Comparison of ENCODE assay signal across 8 cellular contexts in the genomic region with DNA sequence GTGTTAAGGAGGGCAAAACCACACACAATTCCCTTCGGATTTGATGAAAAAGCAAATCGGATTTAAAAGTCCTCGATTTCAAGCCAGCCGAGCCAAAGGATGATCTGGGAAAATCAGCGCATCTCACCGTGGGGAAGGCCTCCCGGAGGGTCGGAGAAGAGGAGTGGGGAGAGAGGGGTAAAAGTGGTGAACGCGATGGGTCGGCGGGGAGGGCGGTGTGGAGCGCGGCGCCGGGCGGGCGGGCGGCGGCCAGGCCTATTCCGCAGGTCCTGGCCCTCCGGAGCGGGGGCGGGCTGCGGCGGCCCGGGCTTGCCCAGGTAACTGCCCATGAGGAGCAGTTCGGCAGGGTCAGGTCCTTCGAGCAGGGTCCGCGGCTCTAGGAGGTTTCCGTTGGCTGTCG. TPM values are rescaled to one million over a fixed set of nuclear protein-coding genes. Genes with fewer than 3 reads are reported as not detected.
DNase-seq lines count a peak whose midpoint lies in the region; ATAC-seq and TF ChIP-seq lines count a peak whose summit lies in the region.
"Not testable (repeated sequence)": the region's sequence is repeated elsewhere in the genome, so short reads cannot be mapped to it uniquely, and the experiment has no call there.

No MANE protein-coding gene starts in this region.

- not testable (repeated sequence) for DNase-seq in AG09309 (ENCODE audit: low read depth); kidney epithelial cell (ENCODE audit: low read depth)
- DNase-seq in NK-92 treated with Interleukin-12 subunit alpha and Interleukin-12 subunit beta, amount 100 ng/mL, for 24 hours (lab: John Stamatoyannopoulos, UW), result peak; percentile 13
- peak; percentile 40 for DNase-seq in activated T-cell treated with anti-CD3 and anti-CD28 coated beads, Interleukin-2, amount 50 U/mL, for 1 hour
- DNase-seq in effector memory CD4-positive, alpha-beta T cell, result peak in 1 of 3 donors; percentile 7
- peak; percentile 25 for DNase-seq in retina

- H3K27me3 ChIP-seq in effector memory CD4-positive, alpha-beta T cell (replicated peaks; ENCODE audit: control insufficient read depth, insufficient read depth, low read length, poor library complexity, severe bottlenecking); kidney epithelial cell (ENCODE audit: control insufficient read depth, insufficient read depth, low read length): not testable (repeated sequence)

- peak overlapping the region; percentile 32 for H3K27ac ChIP-seq in effector memory CD4-positive, alpha-beta T cell (ENCODE audit: insufficient read depth, low read length, poor library complexity, severe bottlenecking)

- H3K9me3 ChIP-seq in effector memory CD4-positive, alpha-beta T cell (ENCODE audit: control insufficient read depth, low read length), result not testable (repeated sequence)

- peak; percentile 61 for ATAC-seq in GM19455 (IDR thresholded peaks at IDR 0.05; ENCODE audit: unreplicated experiment)
- ATAC-seq in HG03095 (IDR thresholded peaks at IDR 0.05; ENCODE audit: unreplicated experiment), result peak; percentile 47

- H3K4me3 ChIP-seq in AG09309 (ENCODE audit: control insufficient read depth, low read depth, low read length) (peak overlapping the region; percentile 60), kidney epithelial cell (ENCODE audit: low read depth, low read length) (peak overlapping the region; percentile 58)
- peak overlapping the region; percentile 22 for H3K4me3 ChIP-seq in effector memory CD4-positive, alpha-beta T cell (ENCODE audit: insufficient read depth, low read depth, low read length, poor library complexity, severe bottlenecking)

- not testable (repeated sequence) for TF ChIP-seq CTCF in AG09309 (IDR thresholded peaks at IDR 0.05; ENCODE audit: control insufficient read depth, insufficient read depth, low read depth, low read length, missing control alignments); kidney epithelial cell (IDR thresholded peaks at IDR 0.05; ENCODE audit: insufficient read depth, low read length, poor library complexity, severe bottlenecking)

- not testable (repeated sequence) for H3K36me3 ChIP-seq in effector memory CD4-positive, alpha-beta T cell (ENCODE audit: control insufficient read depth, insufficient read depth, low read length); kidney epithelial cell (ENCODE audit: control insufficient read depth, insufficient read depth, low read length)

- H3K4me1 ChIP-seq in effector memory CD4-positive, alpha-beta T cell (ENCODE audit: control insufficient read depth, insufficient read depth, low read length, poor library complexity, severe bottlenecking), result not testable (repeated sequence)

RNA-seq across cellular contexts. Expression of a gene that starts 0.5 kb away (rescaled TPM):
- total RNA-seq in kidney epithelial cell, result 0.79 and 2.2 TPM in 2 replicates
